In genomic region chr22:19915287-19915954, GRCh38 we compare ENCODE assay signal across 18 cellular contexts. TPM values are rescaled to one million over a fixed set of nuclear protein-coding genes. Genes with fewer than 3 reads are reported as not detected.
DNase-seq lines count a peak whose midpoint lies in the region; ATAC-seq and TF ChIP-seq lines count a peak whose summit lies in the region.
"Had no signal": no experiment of that assay in that cellular context is flagged by ENCODE, and none has a peak within 500 bp of the region (broad histone marks: within the 10 kb centered on the region; RNA-seq: fewer than 3 reads in every experiment).

No MANE protein-coding gene starts in this region.

- no peaks in the 10 kb centered on the region for H4K20me1 ChIP-seq in BLaER1
- no peaks in the 10 kb centered on the region for H4K20me1 ChIP-seq in SK-N-SH (ENCODE audit: insufficient read depth)

- H3K27me3 ChIP-seq in BLaER1 (no peaks in the 10 kb centered on the region), neuronal stem cell (ENCODE audit: control insufficient read depth in 3 of 3, insufficient read depth in 3 of 3, low read depth in 1 of 3, low read length in 3 of 3) (peaks cover 0 to 53% (median 2%) of the 10 kb centered on the region in 3 experiments), SK-N-SH (ENCODE audit: insufficient read depth) (no peaks in the 10 kb centered on the region), mesendoderm (ENCODE audit: insufficient read depth, low read length, poor library complexity) (no peaks in the 10 kb centered on the region)

- no peak overlapping the region for H2BK120ac ChIP-seq in neuronal stem cell (ENCODE audit: low read depth, low read length)
- no peak overlapping the region for H2BK120ac ChIP-seq in mesendoderm (ENCODE audit: low read depth, low read length)

- peaks cover 20% of the 10 kb centered on the region for H3K36me3 Mint-ChIP-seq in central memory CD8-positive, alpha-beta T cell (ENCODE audit: insufficient read depth)
- H3K36me3 Mint-ChIP-seq in glutamatergic neuron (ENCODE audit: unreplicated experiment), result peaks cover 6% of the 10 kb centered on the region

- H3K23ac ChIP-seq in neuronal stem cell (ENCODE audit: low read depth, low read length, poor library complexity) (peak overlapping the region; percentile 3), mesendoderm (ENCODE audit: low read length) (no peak overlapping the region)

- H2BK5ac ChIP-seq in neuronal stem cell (ENCODE audit: low read length), result no peak overlapping the region
- H2BK5ac ChIP-seq in mesendoderm (ENCODE audit: low read length), result no peak overlapping the region

- H3K27me3 Mint-ChIP-seq in central memory CD8-positive, alpha-beta T cell, result no peaks in the 10 kb centered on the region
- H3K27me3 Mint-ChIP-seq in glutamatergic neuron (ENCODE audit: unreplicated experiment), result peaks cover 6% of the 10 kb centered on the region

- WGBS in neuronal stem cell (ENCODE audit: extremely low coverage in 2 of 2, insufficient read length in 2 of 2, insufficient replicate concordance in 1 of 2), 2 donors, result no CpG with 5 or more reads among the region's 13 CpGs
- WGBS in SK-N-SH (ENCODE audit: low lambda C conversion rate), result 87% methylated on average over 9 of the region's 13 CpGs
- WGBS in mesendoderm (ENCODE audit: extremely low coverage, insufficient coverage, low lambda C conversion rate), result no CpG with 5 or more reads among the region's 13 CpGs

- H3F3A ChIP-seq in SK-N-SH (replicated peaks; ENCODE audit: insufficient read depth), result no peaks in the 10 kb centered on the region

- H4K8ac ChIP-seq in neuronal stem cell (ENCODE audit: low read depth, low read length) (no peak overlapping the region), mesendoderm (ENCODE audit: low read depth, low read length) (no peak overlapping the region)

- no peak overlapping the region for H3K9ac ChIP-seq in BLaER1
- no peak overlapping the region for H3K9ac ChIP-seq in neuronal stem cell (ENCODE audit: low read depth, low read length, poor library complexity)
- H3K9ac ChIP-seq in SK-N-SH, result no peak overlapping the region
- H3K9ac ChIP-seq in mesendoderm (ENCODE audit: low read length), result no peak overlapping the region

- peaks cover 73% of the 10 kb centered on the region for H3K36me3 ChIP-seq in BLaER1
- H3K36me3 ChIP-seq in KOPT-K1 (ENCODE audit: insufficient read depth, low read length), result peaks cover 26% of the 10 kb centered on the region
- no peaks in the 10 kb centered on the region for H3K36me3 ChIP-seq in neuronal stem cell (replicated peaks in 1 of 2; ENCODE audit: control insufficient read depth in 2 of 2, insufficient read depth in 2 of 2, low read length in 2 of 2)
- peaks cover 14 to 41% of the 10 kb centered on the region in 2 experiments for H3K36me3 ChIP-seq in SK-N-SH (replicated peaks in 1 of 2; ENCODE audit: control insufficient read depth in 1 of 2, insufficient read depth in 2 of 2, low read length in 1 of 2)
- no peaks in the 10 kb centered on the region for H3K36me3 ChIP-seq in mesendoderm (ENCODE audit: control insufficient read depth, insufficient read depth, low read length)

- H3K27ac Mint-ChIP-seq in central memory CD8-positive, alpha-beta T cell (ENCODE audit: low read depth), result peak overlapping the region; percentile 32
- no peak overlapping the region for H3K27ac Mint-ChIP-seq in glutamatergic neuron (ENCODE audit: unreplicated experiment)
- H3K27ac Mint-ChIP-seq: CD8-positive, alpha-beta T cell had no signal

- H3K18ac ChIP-seq in neuronal stem cell (ENCODE audit: low read length) (peak overlapping the region; percentile 46), mesendoderm (ENCODE audit: low read length) (no peak overlapping the region)

- no peak for TF ChIP-seq RAD21 in SK-N-SH (IDR thresholded peaks at IDR 0.05; ENCODE audit: low read length)

- CTCF ChIA-PET in SK-N-SH (lab: Yijun Ruan, JAX), result interaction anchor here (1.4 to 11.4 kb wide), 2 partner anchors 33 to 185 kb away, joined by 3 to 297 read pairs; no protein-coding TSS in a partner anchor

- H3K79me2 ChIP-seq in SK-N-SH (ENCODE audit: insufficient read depth), result no peaks in the 10 kb centered on the region
- no peaks in the 10 kb centered on the region for H3K79me2 ChIP-seq in mesendoderm (ENCODE audit: control insufficient read depth, insufficient read depth, low read length)

- no peak overlapping the region for H4K91ac ChIP-seq in neuronal stem cell (ENCODE audit: low read depth, low read length, poor library complexity)

- DNase-seq in central memory CD8-positive, alpha-beta T cell (ENCODE audit: low spot score in 2 of 2), result no peak
- DNase-seq in neuronal stem cell (ENCODE audit: low spot score) (no peak), SK-N-SH (no peak), mesendoderm (no peak), glutamatergic neuron (no peak)
- no peak for DNase-seq in activated CD4-positive, alpha-beta T cell treated with anti-CD3 and anti-CD28 coated beads, Interleukin-2, amount 50 U/mL, for 1 hour
- DNase-seq: AML-193; Calu3; CD8-positive, alpha-beta T cell; DND-41; EL; GOT3 had no signal

- H3K79me1 ChIP-seq in neuronal stem cell (ENCODE audit: low read depth, low read length) (no peaks in the 10 kb centered on the region), mesendoderm (ENCODE audit: low read length) (no peaks in the 10 kb centered on the region)

- H2AFZ ChIP-seq in neuronal stem cell (ENCODE audit: low read length) (no peak overlapping the region), SK-N-SH (ENCODE audit: low read depth) (no peak overlapping the region)

- H3K4me3 ChIP-seq in BLaER1 (no peak overlapping the region), neuronal stem cell (ENCODE audit: low read length in 2 of 2) (peak overlapping the region in 1 of 2 donors; percentile 48), SK-N-SH (ENCODE audit: low read depth in 2 of 2, low read length in 1 of 2) (no peak overlapping the region), mesendoderm (ENCODE audit: low read length) (no peak overlapping the region)
- H3K4me3 ChIP-seq: A549, GM12878, HAP-1 had no signal

- POLR2A ChIA-PET in SK-N-SH (lab: Yijun Ruan, JAX), result no interaction called here

- H3K4me3 Mint-ChIP-seq in central memory CD8-positive, alpha-beta T cell, result no peak overlapping the region
- no peak overlapping the region for H3K4me3 Mint-ChIP-seq in glutamatergic neuron (ENCODE audit: unreplicated experiment)
- H3K4me3 Mint-ChIP-seq: CD8-positive, alpha-beta T cell had no signal

- H3K9me3 ChIP-seq in BLaER1 (peaks cover 11% of the 10 kb centered on the region), KOPT-K1 (ENCODE audit: insufficient read depth, low read length, poor library complexity, severe bottlenecking) (peaks cover 9% of the 10 kb centered on the region), neuronal stem cell (replicated peaks in 1 of 2; ENCODE audit: control insufficient read depth in 2 of 2, insufficient read depth in 1 of 2, low read depth in 1 of 2, low read length in 2 of 2) (peaks cover 0 to 7% of the 10 kb centered on the region in 2 donors), SK-N-SH (no peaks in the 10 kb centered on the region)
- H3K9me3 ChIP-seq: A549, HAP-1 had no signal

- H3K4me1 ChIP-seq in BLaER1 (peaks cover 41% of the 10 kb centered on the region), neuronal stem cell (ENCODE audit: control insufficient read depth in 2 of 2, insufficient read depth in 1 of 2, low read depth in 1 of 2, low read length in 2 of 2) (no peaks in the 10 kb centered on the region), SK-N-SH (ENCODE audit: control insufficient read depth in 1 of 2, insufficient read depth in 2 of 2, low read depth in 1 of 2, low read length in 1 of 2) (no peaks in the 10 kb centered on the region), mesendoderm (ENCODE audit: control insufficient read depth, low read depth, low read length) (no peaks in the 10 kb centered on the region)
- H3K4me1 ChIP-seq: A549, HAP-1 had no signal

- peak overlapping the region; percentile 15 for H2BK15ac ChIP-seq in neuronal stem cell (ENCODE audit: low read length)
- H2BK15ac ChIP-seq in mesendoderm (replicated peaks; ENCODE audit: low read depth), result no peak overlapping the region

- peak overlapping the region; percentile 60 for H3K4me2 ChIP-seq in BLaER1
- H3K4me2 ChIP-seq in neuronal stem cell (ENCODE audit: insufficient read depth, low read length, poor library complexity, severe bottlenecking), result no peak overlapping the region
- H3K4me2 ChIP-seq in SK-N-SH, result no peak overlapping the region
- H3K4me2 ChIP-seq in mesendoderm (ENCODE audit: low read length), result no peak overlapping the region
- H3K4me2 ChIP-seq: A549 had no signal

- no peak for TF ChIP-seq EP300 in SK-N-SH (IDR thresholded peaks at IDR 0.05; ENCODE audit: borderline replicate concordance in 1 of 2, low read depth in 1 of 2, low read length in 1 of 2)

- H3K56ac ChIP-seq in mesendoderm (ENCODE audit: low read length), result no peak overlapping the region

- H3K27ac ChIP-seq in BLaER1 (0 out of 2 replicates have a peak overlapping the region, but pooled peaks have one; percentile 29), KOPT-K1 (ENCODE audit: low read depth, low read length, poor library complexity, severe bottlenecking) (peak overlapping the region; percentile 45), neuronal stem cell (replicated peaks; ENCODE audit: low read length) (no peak overlapping the region), SK-N-SH (ENCODE audit: low read depth in 2 of 2, low read length in 1 of 2) (no peak overlapping the region), mesendoderm (ENCODE audit: low read depth, low read length) (no peak overlapping the region)
- H3K27ac ChIP-seq: 22Rv1, A549 had no signal

- H3K14ac ChIP-seq in neuronal stem cell (ENCODE audit: low read length), result no peak overlapping the region

- no peaks in the 10 kb centered on the region for H3K4me1 Mint-ChIP-seq in central memory CD8-positive, alpha-beta T cell
- H3K4me1 Mint-ChIP-seq in glutamatergic neuron (ENCODE audit: low read depth, unreplicated experiment), result no peaks in the 10 kb centered on the region

- H3K4ac ChIP-seq in neuronal stem cell (ENCODE audit: low read length) (no peak overlapping the region), mesendoderm (ENCODE audit: low read depth, low read length) (no peak overlapping the region)

- H3K9me2 ChIP-seq in SK-N-SH, result no peaks in the 10 kb centered on the region

- TF ChIP-seq CTCF in SK-N-SH (IDR thresholded peaks at IDR 0.05), result no peak
- TF ChIP-seq CTCF in glutamatergic neuron (IDR thresholded peaks at IDR 0.05; ENCODE audit: partially characterized antibody, unreplicated experiment), result no peak

- no peak overlapping the region for H2AK5ac ChIP-seq in neuronal stem cell (ENCODE audit: low read depth, low read length)
- no peak overlapping the region for H2AK5ac ChIP-seq in mesendoderm (ENCODE audit: low read length)

- no peak for ATAC-seq in central memory CD8-positive, alpha-beta T cell (replicated peaks; ENCODE audit: extremely low read depth, poor library complexity, severe bottlenecking)
- ATAC-seq: A549; CD8-positive, alpha-beta T cell; GM12878 had no signal

- no peaks in the 10 kb centered on the region for H3K9me3 Mint-ChIP-seq in central memory CD8-positive, alpha-beta T cell
- H3K9me3 Mint-ChIP-seq in glutamatergic neuron (ENCODE audit: unreplicated experiment), result no peaks in the 10 kb centered on the region

- H4K5ac ChIP-seq in mesendoderm (ENCODE audit: low read length), result no peak overlapping the region

- H2BK12ac ChIP-seq in neuronal stem cell (ENCODE audit: low read length), result no peak overlapping the region

RNA-seq across cellular contexts. Expression of gene COMT, which starts 26.2 kb away (rescaled TPM):
- 7.3 TPM for polyA plus RNA-seq in neuronal stem cell (2013, experiment 1 of 2)
- 6.4 TPM for polyA plus RNA-seq in neuronal stem cell (2013, experiment 2 of 2)
- 205 and 343 TPM in 2 replicates for polyA plus RNA-seq in SK-N-SH (2012; rRNA removed)
- polyA plus RNA-seq in SK-N-SH (2012; cell fraction: cytosol; rRNA removed), result 170 and 298 TPM in 2 replicates
- 209 and 222 TPM in 2 replicates for polyA plus RNA-seq in SK-N-SH (2012; cell fraction: nucleus; rRNA removed)
- polyA plus RNA-seq in mesendoderm (2013, experiment 1 of 2), result 11.0 TPM
- polyA plus RNA-seq in mesendoderm (2013, experiment 2 of 2), result 10.7 TPM
- total RNA-seq in glutamatergic neuron (ENCODE audit: unreplicated experiment), result 34.8 TPM

RNA-seq across cellular contexts. Expression of gene TXNRD2, which starts 26.2 kb away (rescaled TPM):
- polyA plus RNA-seq in neuronal stem cell (2013, experiment 1 of 2), result 16.7 TPM
- 17.7 TPM for polyA plus RNA-seq in neuronal stem cell (2013, experiment 2 of 2)
- 33.5 and 34.7 TPM in 2 replicates for polyA plus RNA-seq in SK-N-SH (2012; rRNA removed)
- polyA plus RNA-seq in SK-N-SH (2012; cell fraction: cytosol; rRNA removed), result 16.1 and 21.5 TPM in 2 replicates
- polyA plus RNA-seq in SK-N-SH (2012; cell fraction: nucleus; rRNA removed), result 59.6 and 61.9 TPM in 2 replicates
- 20.1 TPM for polyA plus RNA-seq in mesendoderm (2013, experiment 1 of 2)
- 22.6 TPM for polyA plus RNA-seq in mesendoderm (2013, experiment 2 of 2)
- 6.4 TPM for total RNA-seq in glutamatergic neuron (ENCODE audit: unreplicated experiment)

Comparison
In these comparisons a context has a peak if more than half of its experiments do, and no peak if none do; other contexts are left out.
1. H3K27ac ChIP-seq: peak in BLaER1 (single experiment) and KOPT-K1 (single experiment); none in neuronal stem cell (single experiment), SK-N-SH (0 of 2) and mesendoderm (single experiment).